ENCODE assay signal across 1 cellular context in genomic region chr10:8337332-8337651, GRCh38.
TF ChIP-seq lines count a peak whose summit lies in the region.

No MANE protein-coding gene starts in this region.

TF ChIP-seq in GM23338, 12 proteins besides CTCF, POLR2A, EP300 and RAD21 (continued from another document):
- no peak for TF ChIP-seq JUNB (IDR thresholded peaks at IDR 0.05; ENCODE audit: unreplicated experiment)
- no peak for TF ChIP-seq ZNF114 (CRISPR knock-in tag; IDR thresholded peaks at IDR 0.05)
- TF ChIP-seq NANOG (IDR thresholded peaks at IDR 0.05; ENCODE audit: borderline replicate concordance), result no peak
- TF ChIP-seq, protein P1, sequence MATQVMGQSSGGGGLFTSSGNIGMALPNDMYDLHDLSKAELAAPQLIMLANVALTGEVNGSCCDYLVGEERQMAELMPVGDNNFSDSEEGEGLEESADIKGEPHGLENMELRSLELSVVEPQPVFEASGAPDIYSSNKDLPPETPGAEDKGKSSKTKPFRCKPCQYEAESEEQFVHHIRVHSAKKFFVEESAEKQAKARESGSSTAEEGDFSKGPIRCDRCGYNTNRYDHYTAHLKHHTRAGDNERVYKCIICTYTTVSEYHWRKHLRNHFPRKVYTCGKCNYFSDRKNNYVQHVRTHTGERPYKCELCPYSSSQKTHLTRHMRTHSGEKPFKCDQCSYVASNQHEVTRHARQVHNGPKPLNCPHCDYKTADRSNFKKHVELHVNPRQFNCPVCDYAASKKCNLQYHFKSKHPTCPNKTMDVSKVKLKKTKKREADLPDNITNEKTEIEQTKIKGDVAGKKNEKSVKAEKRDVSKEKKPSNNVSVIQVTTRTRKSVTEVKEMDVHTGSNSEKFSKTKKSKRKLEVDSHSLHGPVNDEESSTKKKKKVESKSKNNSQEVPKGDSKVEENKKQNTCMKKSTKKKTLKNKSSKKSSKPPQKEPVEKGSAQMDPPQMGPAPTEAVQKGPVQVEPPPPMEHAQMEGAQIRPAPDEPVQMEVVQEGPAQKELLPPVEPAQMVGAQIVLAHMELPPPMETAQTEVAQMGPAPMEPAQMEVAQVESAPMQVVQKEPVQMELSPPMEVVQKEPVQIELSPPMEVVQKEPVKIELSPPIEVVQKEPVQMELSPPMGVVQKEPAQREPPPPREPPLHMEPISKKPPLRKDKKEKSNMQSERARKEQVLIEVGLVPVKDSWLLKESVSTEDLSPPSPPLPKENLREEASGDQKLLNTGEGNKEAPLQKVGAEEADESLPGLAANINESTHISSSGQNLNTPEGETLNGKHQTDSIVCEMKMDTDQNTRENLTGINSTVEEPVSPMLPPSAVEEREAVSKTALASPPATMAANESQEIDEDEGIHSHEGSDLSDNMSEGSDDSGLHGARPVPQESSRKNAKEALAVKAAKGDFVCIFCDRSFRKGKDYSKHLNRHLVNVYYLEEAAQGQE (IDR thresholded peaks at IDR 0.05; ENCODE audit: unreplicated experiment), result no peak
